Comparison of ENCODE assay signal across 1 cellular context in the genomic region with DNA sequence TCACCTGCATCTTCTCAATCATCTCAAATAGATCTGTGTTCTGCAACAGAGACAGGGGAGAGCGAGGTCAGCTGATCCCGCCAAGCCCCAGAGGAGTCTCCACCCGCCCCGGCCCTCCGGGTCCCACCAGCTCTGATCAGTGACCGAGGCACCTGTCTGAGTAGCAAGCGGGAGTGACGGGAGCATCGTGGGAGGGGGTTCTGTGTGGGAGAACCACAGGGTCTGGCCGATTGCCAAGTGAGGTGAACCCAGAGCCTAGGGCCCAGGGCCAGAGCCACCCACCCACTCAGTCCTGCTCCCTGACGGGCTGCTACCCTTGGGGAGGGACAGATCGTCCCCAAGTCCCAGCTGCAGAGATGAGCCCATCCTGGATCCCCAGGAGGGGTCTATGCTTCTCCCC.
TF ChIP-seq lines count a peak whose summit lies in the region.

No MANE protein-coding gene starts in this region.

TF ChIP-seq in K562, 482 proteins besides CTCF, POLR2A, EP300 and RAD21 (continued from another document):
- TF ChIP-seq, protein P1, sequence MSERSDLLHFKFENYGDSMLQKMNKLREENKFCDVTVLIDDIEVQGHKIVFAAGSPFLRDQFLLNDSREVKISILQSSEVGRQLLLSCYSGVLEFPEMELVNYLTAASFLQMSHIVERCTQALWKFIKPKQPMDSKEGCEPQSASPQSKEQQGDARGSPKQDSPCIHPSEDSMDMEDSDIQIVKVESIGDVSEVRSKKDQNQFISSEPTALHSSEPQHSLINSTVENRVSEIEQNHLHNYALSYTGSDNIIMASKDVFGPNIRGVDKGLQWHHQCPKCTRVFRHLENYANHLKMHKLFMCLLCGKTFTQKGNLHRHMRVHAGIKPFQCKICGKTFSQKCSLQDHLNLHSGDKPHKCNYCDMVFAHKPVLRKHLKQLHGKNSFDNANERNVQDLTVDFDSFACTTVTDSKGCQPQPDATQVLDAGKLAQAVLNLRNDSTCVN (CRISPR knock-in tag; IDR thresholded peaks at IDR 0.05), result no peak
- peak; percentile 93 for TF ChIP-seq NFIC (IDR thresholded peaks at IDR 0.05)
- TF ChIP-seq, protein P2, sequence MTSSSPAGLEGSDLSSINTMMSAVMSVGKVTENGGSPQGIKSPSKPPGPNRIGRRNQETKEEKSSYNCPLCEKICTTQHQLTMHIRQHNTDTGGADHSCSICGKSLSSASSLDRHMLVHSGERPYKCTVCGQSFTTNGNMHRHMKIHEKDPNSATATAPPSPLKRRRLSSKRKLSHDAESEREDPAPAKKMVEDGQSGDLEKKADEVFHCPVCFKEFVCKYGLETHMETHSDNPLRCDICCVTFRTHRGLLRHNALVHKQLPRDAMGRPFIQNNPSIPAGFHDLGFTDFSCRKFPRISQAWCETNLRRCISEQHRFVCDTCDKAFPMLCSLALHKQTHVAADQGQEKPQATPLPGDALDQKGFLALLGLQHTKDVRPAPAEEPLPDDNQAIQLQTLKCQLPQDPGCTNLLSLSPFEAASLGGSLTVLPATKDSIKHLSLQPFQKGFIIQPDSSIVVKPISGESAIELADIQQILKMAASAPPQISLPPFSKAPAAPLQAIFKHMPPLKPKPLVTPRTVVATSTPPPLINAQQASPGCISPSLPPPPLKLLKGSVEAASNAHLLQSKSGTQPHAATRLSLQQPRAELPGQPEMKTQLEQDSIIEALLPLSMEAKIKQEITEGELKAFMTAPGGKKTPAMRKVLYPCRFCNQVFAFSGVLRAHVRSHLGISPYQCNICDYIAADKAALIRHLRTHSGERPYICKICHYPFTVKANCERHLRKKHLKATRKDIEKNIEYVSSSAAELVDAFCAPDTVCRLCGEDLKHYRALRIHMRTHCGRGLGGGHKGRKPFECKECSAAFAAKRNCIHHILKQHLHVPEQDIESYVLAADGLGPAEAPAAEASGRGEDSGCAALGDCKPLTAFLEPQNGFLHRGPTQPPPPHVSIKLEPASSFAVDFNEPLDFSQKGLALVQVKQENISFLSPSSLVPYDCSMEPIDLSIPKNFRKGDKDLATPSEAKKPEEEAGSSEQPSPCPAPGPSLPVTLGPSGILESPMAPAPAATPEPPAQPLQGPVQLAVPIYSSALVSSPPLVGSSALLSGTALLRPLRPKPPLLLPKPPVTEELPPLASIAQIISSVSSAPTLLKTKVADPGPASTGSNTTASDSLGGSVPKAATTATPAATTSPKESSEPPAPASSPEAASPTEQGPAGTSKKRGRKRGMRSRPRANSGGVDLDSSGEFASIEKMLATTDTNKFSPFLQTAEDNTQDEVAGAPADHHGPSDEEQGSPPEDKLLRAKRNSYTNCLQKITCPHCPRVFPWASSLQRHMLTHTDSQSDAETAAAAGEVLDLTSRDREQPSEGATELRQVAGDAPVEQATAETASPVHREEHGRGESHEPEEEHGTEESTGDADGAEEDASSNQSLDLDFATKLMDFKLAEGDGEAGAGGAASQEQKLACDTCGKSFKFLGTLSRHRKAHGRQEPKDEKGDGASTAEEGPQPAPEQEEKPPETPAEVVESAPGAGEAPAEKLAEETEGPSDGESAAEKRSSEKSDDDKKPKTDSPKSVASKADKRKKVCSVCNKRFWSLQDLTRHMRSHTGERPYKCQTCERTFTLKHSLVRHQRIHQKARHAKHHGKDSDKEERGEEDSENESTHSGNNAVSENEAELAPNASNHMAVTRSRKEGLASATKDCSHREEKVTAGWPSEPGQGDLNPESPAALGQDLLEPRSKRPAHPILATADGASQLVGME (CRISPR knock-in tag; IDR thresholded peaks at IDR 0.05), result no peak
- TF ChIP-seq THRAP3 (IDR thresholded peaks at IDR 0.05; ENCODE audit: borderline replicate concordance), result no peak
- TF ChIP-seq HSF4 (CRISPR knock-in tag; IDR thresholded peaks at IDR 0.05; ENCODE audit: borderline replicate concordance), result no peak
- no peak for TF ChIP-seq ARHGAP35 (IDR thresholded peaks at IDR 0.05; ENCODE audit: partially characterized antibody)
- TF ChIP-seq, protein P3, sequence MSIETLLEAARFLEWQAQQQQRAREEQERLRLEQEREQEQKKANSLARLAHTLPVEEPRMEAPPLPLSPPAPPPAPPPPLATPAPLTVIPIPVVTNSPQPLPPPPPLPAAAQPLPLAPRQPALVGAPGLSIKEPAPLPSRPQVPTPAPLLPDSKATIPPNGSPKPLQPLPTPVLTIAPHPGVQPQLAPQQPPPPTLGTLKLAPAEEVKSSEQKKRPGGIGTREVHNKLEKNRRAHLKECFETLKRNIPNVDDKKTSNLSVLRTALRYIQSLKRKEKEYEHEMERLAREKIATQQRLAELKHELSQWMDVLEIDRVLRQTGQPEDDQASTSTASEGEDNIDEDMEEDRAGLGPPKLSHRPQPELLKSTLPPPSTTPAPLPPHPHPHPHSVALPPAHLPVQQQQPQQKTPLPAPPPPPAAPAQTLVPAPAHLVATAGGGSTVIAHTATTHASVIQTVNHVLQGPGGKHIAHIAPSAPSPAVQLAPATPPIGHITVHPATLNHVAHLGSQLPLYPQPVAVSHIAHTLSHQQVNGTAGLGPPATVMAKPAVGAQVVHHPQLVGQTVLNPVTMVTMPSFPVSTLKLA (conservative IDR thresholded peaks at IDR 0.05), result no peak
- TF ChIP-seq, protein P4, sequence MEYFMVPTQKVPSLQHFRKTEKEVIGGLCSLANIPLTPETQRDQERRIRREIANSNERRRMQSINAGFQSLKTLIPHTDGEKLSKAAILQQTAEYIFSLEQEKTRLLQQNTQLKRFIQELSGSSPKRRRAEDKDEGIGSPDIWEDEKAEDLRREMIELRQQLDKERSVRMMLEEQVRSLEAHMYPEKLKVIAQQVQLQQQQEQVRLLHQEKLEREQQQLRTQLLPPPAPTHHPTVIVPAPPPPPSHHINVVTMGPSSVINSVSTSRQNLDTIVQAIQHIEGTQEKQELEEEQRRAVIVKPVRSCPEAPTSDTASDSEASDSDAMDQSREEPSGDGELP (CRISPR knock-in tag; IDR thresholded peaks at IDR 0.05; ENCODE audit: borderline replicate concordance), result peak; percentile 23; the same call in 1 of the 2 replicates
- TF ChIP-seq, protein P5, sequence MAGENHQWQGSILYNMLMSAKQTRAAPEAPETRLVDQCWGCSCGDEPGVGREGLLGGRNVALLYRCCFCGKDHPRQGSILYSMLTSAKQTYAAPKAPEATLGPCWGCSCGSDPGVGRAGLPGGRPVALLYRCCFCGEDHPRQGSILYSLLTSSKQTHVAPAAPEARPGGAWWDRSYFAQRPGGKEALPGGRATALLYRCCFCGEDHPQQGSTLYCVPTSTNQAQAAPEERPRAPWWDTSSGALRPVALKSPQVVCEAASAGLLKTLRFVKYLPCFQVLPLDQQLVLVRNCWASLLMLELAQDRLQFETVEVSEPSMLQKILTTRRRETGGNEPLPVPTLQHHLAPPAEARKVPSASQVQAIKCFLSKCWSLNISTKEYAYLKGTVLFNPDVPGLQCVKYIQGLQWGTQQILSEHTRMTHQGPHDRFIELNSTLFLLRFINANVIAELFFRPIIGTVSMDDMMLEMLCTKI (IDR thresholded peaks at IDR 0.05; ENCODE audit: partially characterized antibody), result no peak
- TF ChIP-seq, protein P6, sequence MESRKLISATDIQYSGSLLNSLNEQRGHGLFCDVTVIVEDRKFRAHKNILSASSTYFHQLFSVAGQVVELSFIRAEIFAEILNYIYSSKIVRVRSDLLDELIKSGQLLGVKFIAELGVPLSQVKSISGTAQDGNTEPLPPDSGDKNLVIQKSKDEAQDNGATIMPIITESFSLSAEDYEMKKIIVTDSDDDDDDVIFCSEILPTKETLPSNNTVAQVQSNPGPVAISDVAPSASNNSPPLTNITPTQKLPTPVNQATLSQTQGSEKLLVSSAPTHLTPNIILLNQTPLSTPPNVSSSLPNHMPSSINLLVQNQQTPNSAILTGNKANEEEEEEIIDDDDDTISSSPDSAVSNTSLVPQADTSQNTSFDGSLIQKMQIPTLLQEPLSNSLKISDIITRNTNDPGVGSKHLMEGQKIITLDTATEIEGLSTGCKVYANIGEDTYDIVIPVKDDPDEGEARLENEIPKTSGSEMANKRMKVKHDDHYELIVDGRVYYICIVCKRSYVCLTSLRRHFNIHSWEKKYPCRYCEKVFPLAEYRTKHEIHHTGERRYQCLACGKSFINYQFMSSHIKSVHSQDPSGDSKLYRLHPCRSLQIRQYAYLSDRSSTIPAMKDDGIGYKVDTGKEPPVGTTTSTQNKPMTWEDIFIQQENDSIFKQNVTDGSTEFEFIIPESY (CRISPR knock-in tag; IDR thresholded peaks at IDR 0.05), result peak; percentile 49; the same call in 1 of the 2 replicates
- peak; percentile 13 for TF ChIP-seq HMGN3 (IDR thresholded peaks at IDR 0.05; ENCODE audit: borderline replicate concordance, extremely low read depth, insufficient read length, low read depth, low read length)
- TF ChIP-seq ZBTB7A (IDR thresholded peaks at IDR 0.05; ENCODE audit: borderline replicate concordance, control insufficient read depth, low read depth, low read length), result peak; percentile 14; the same call in 1 of the 2 replicates
- TF ChIP-seq ZNF24 (IDR thresholded peaks at IDR 0.05), result no peak
- TF ChIP-seq ATF7 (IDR thresholded peaks at IDR 0.05), result no peak
- no peak for TF ChIP-seq SRSF9 (IDR thresholded peaks at IDR 0.05; ENCODE audit: borderline replicate concordance, low read depth, low read length)
- no peak for TF ChIP-seq RBFOX2 (IDR thresholded peaks at IDR 0.05; ENCODE audit: low read depth, low read length)
- TF ChIP-seq, protein P7, sequence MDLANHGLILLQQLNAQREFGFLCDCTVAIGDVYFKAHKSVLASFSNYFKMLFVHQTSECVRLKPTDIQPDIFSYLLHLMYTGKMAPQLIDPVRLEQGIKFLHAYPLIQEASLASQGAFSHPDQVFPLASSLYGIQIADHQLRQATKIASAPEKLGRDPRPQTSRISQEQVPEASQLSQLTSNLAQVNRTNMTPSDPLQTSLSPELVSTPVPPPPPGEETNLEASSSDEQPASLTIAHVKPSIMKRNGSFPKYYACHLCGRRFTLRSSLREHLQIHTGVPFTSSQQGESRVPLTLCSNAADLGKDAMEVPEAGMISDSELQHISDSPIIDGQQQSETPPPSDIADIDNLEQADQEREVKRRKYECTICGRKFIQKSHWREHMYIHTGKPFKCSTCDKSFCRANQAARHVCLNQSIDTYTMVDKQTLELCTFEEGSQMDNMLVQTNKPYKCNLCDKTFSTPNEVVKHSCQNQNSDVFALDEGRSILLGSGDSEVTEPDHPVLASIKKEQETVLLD (IDR thresholded peaks at IDR 0.05), result 0 out of 2 replicates have a peak, but pooled peaks have one; percentile 18
- TF ChIP-seq, protein P8, sequence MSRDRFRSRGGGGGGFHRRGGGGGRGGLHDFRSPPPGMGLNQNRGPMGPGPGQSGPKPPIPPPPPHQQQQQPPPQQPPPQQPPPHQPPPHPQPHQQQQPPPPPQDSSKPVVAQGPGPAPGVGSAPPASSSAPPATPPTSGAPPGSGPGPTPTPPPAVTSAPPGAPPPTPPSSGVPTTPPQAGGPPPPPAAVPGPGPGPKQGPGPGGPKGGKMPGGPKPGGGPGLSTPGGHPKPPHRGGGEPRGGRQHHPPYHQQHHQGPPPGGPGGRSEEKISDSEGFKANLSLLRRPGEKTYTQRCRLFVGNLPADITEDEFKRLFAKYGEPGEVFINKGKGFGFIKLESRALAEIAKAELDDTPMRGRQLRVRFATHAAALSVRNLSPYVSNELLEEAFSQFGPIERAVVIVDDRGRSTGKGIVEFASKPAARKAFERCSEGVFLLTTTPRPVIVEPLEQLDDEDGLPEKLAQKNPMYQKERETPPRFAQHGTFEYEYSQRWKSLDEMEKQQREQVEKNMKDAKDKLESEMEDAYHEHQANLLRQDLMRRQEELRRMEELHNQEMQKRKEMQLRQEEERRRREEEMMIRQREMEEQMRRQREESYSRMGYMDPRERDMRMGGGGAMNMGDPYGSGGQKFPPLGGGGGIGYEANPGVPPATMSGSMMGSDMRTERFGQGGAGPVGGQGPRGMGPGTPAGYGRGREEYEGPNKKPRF (IDR thresholded peaks at IDR 0.05; ENCODE audit: low read depth, low read length), result no peak
- TF ChIP-seq HCFC1 (IDR thresholded peaks at IDR 0.05; ENCODE audit: low read depth, low read length), result no peak
- peak; percentile 48 for TF ChIP-seq EGR1 (conservative IDR thresholded peaks at IDR 0.05)
